In genomic region chr5:151751091-151751490, GRCh38 we compare ENCODE assay signal across 22 cellular contexts. TPM values are rescaled to one million over a fixed set of nuclear protein-coding genes. Genes with fewer than 3 reads are reported as not detected.
A peak's percentile ranks its signal among the peaks of the same experiment; 100 is the strongest.
DNase-seq lines count a peak whose midpoint lies in the region; ATAC-seq, FAIRE-seq and TF ChIP-seq lines count a peak whose summit lies in the region.
"Had no signal": no experiment of that assay in that cellular context is flagged by ENCODE, and none has a peak within 500 bp of the region (broad histone marks: within the 10 kb centered on the region; RNA-seq: fewer than 3 reads in every experiment).

No MANE protein-coding gene starts in this region.

- no peaks in the 10 kb centered on the region for H3K9me3 ChIP-seq in K562 (replicated peaks; ENCODE audit: control insufficient read depth, insufficient read depth, low read depth, low read length)
- no peaks in the 10 kb centered on the region for H3K9me3 ChIP-seq in lower lobe of right lung
- no peaks in the 10 kb centered on the region for H3K9me3 ChIP-seq in kidney (ENCODE audit: control insufficient read depth in 1 of 2, low read length in 2 of 2)
- no peaks in the 10 kb centered on the region for H3K9me3 ChIP-seq in prostate gland
- H3K9me3 ChIP-seq: gastrocnemius medialis had no signal

- no peak for TF ChIP-seq RAD21 in K562 (CRISPR knock-in tag; conservative IDR thresholded peaks at IDR 0.05 in 1 of 2, IDR thresholded peaks at IDR 0.05 in 1 of 2)

- no peak for TF ChIP-seq EP300 in K562 (IDR thresholded peaks at IDR 0.05; ENCODE audit: low read length)

- peaks cover 15% of the 10 kb centered on the region; the same call in 2 of the 3 replicates for H3K79me2 ChIP-seq in K562 (ENCODE audit: control insufficient read depth, insufficient read depth, low read length)

- H4K20me1 ChIP-seq in K562 (replicated peaks; ENCODE audit: control insufficient read depth, insufficient read depth, low read length), result no peaks in the 10 kb centered on the region

- CTCF ChIA-PET in K562 (lab: Yijun Ruan, JAX; ENCODE audit: low intra/inter-chr PET ratio), result no interaction called here

- no CpG with 5 or more reads among the region's 4 CpGs for WGBS in K562 (ENCODE audit: insufficient coverage, low coverage, missing lambda C conversion rate)
- 93% methylated on average over 4 of the region's 4 CpGs for WGBS in prostate gland

- H3K4me3 ChIP-seq in K562 (no peak overlapping the region), lower lobe of right lung (no peak overlapping the region), kidney (ENCODE audit: low read length in 2 of 2) (no peak overlapping the region), prostate gland (no peak overlapping the region)
- H3K4me3 ChIP-seq: gastrocnemius medialis had no signal

- peaks cover 32% of the 10 kb centered on the region; the same call in 1 of the 3 replicates for H3K36me3 ChIP-seq in K562 (ENCODE audit: control insufficient read depth, insufficient read depth, low read length)
- peaks cover 7% of the 10 kb centered on the region for H3K36me3 ChIP-seq in lower lobe of right lung
- H3K36me3 ChIP-seq in kidney (ENCODE audit: control insufficient read depth in 1 of 2, insufficient read depth in 2 of 2, low read length in 2 of 2), result peaks cover 2 to 6% of the 10 kb centered on the region in 2 donors
- H3K36me3 ChIP-seq in prostate gland, result no peaks in the 10 kb centered on the region

- H2AFZ ChIP-seq in K562 (ENCODE audit: low read depth, low read length), result no peak overlapping the region

- H3K9ac ChIP-seq in K562 (ENCODE audit: insufficient read depth in 1 of 2, low read depth in 2 of 2, low read length in 2 of 2) (no peak overlapping the region), kidney (ENCODE audit: low read length in 2 of 2) (no peak overlapping the region)

- no TSS peak for BruUV-seq in K562 (replicated peaks; lab: Mats Ljungman, UMichigan)

- H3K27ac ChIP-seq in K562 (ENCODE audit: extremely low read depth, low read depth, low read length) (no peak overlapping the region), lower lobe of right lung (no peak overlapping the region), kidney (ENCODE audit: low read depth in 2 of 2, low read length in 2 of 2) (no peak overlapping the region), prostate gland (no peak overlapping the region)
- H3K27ac ChIP-seq: gastrocnemius medialis, WERI-Rb-1 had no signal

- no peaks in the 10 kb centered on the region for H3K9me1 ChIP-seq in K562 (ENCODE audit: control insufficient read depth, insufficient read depth, low read length)

- peaks cover 4 to 8% of the 10 kb centered on the region in 2 experiments; a peak in 2 of 5 replicates for H3K4me1 ChIP-seq in K562 (replicated peaks in 1 of 2; ENCODE audit: control insufficient read depth in 2 of 2, insufficient read depth in 2 of 2, low read length in 2 of 2)
- peaks cover 14% of the 10 kb centered on the region for H3K4me1 ChIP-seq in lower lobe of right lung
- peaks cover 3 to 12% of the 10 kb centered on the region in 2 donors for H3K4me1 ChIP-seq in kidney (ENCODE audit: control insufficient read depth in 1 of 2, insufficient read depth in 1 of 2, low read depth in 1 of 2, low read length in 2 of 2)
- H3K4me1 ChIP-seq in prostate gland (replicated peaks), result no peaks in the 10 kb centered on the region

- TF ChIP-seq CTCF in K562 (IDR thresholded peaks at IDR 0.05 in 2 of 3, conservative IDR thresholded peaks at IDR 0.05 in 1 of 3; ENCODE audit: insufficient read depth in 2 of 3, low read depth in 1 of 3, low read length in 3 of 3), result no peak
- no peak for TF ChIP-seq CTCF in lower lobe of right lung (IDR thresholded peaks at IDR 0.05)
- no peak for TF ChIP-seq CTCF in kidney (IDR thresholded peaks at IDR 0.05; ENCODE audit: borderline replicate concordance, extremely low read depth, insufficient read depth)
- TF ChIP-seq CTCF in prostate gland (IDR thresholded peaks at IDR 0.05), result no peak

- in situ Hi-C loops in K562 (cut with MboI), result no loop called here

- no peaks in the 10 kb centered on the region for H3K27me3 ChIP-seq in K562 (ENCODE audit: control insufficient read depth in 2 of 2, insufficient read depth in 2 of 2, low read length in 2 of 2)
- no peaks in the 10 kb centered on the region for H3K27me3 ChIP-seq in lower lobe of right lung (ENCODE audit: low read depth)
- no peaks in the 10 kb centered on the region for H3K27me3 ChIP-seq in prostate gland (replicated peaks; ENCODE audit: insufficient read depth)
- H3K27me3 ChIP-seq: gastrocnemius medialis had no signal

- POLR2A ChIA-PET in K562 (lab: Yijun Ruan, JAX), result interaction anchor here (0.7 to 2.7 kb wide), 2 partner anchors 21 to 229 kb away, joined by 3 to 9 read pairs; partner anchors contain the start of gene G3BP1

- no peak overlapping the region for H3K4me2 ChIP-seq in K562 (ENCODE audit: insufficient read depth, low read length)

- ATAC-seq in K562 (no peak), lower lobe of right lung (no peak), GM21723 (IDR thresholded peaks at IDR 0.05; ENCODE audit: unreplicated experiment) (no peak)
- ATAC-seq: CD8-positive, alpha-beta T cell; gastrocnemius medialis; left cardiac atrium had no signal

- FAIRE-seq in K562 (lab: Jason Lieb, UNC) (no peak), kidney (lab: Jason Lieb, UNC) (no peak)
- FAIRE-seq: colon, endometrium had no signal

- DNase-seq in AG20443 (ENCODE audit: low spot score) (peak; percentile 68), LHCN-M2 (ENCODE audit: low read depth) (peak; percentile 83), K562 (ENCODE audit: extremely low read depth in 1 of 4, low spot score in 3 of 4) (no peak), lower lobe of right lung (peak; percentile 61), kidney (no peak), prostate gland (ENCODE audit: low spot score) (no peak), occipital lobe (lab: John Stamatoyannopoulos, UW) (no peak)
- DNase-seq: activated CD8-positive, alpha-beta memory T cell treated with anti-CD3 and anti-CD28 coated beads for 24 hours; CD8-positive, alpha-beta T cell; DMS79; gastrocnemius medialis; left cardiac atrium; midbrain; NCI-H1417 treated with DMSO at 0.1 percent for 48 hours; NCI-H526; SHP77; stimulated activated CD8-positive, alpha-beta memory T cell treated with anti-CD3 and anti-CD28 coated beads, Interleukin-4, amount 100 ng/mL, for 48 hours; T-helper 1 cell; WERI-Rb-1 had no signal

- no peak for TF ChIP-seq POLR2A in K562 (conservative IDR thresholded peaks at IDR 0.05)
- no peak for TF ChIP-seq POLR2A in prostate gland (IDR thresholded peaks at IDR 0.05)

- intact Hi-C loops in K562 (cut with micrococcal nuclease), result no loop called here
- intact Hi-C loops in lower lobe of right lung (cut with DNase I), result no loop called here
- intact Hi-C loops in kidney (cut with DNase I), result no loop called here
- intact Hi-C loops in prostate gland (cut with DNase I), result no loop called here

TF ChIP-seq in K562, 482 proteins besides CTCF, POLR2A, EP300 and RAD21 (continues in another document):
- TF ChIP-seq ZNF212 (CRISPR knock-in tag; IDR thresholded peaks at IDR 0.05) (no peak), NFE2 (IDR thresholded peaks at IDR 0.05; ENCODE audit: low read depth) (no peak), ELF1 (tag; IDR thresholded peaks at IDR 0.05) (no peak)

RNA-seq across cellular contexts. Expression of gene ATOX1, which starts 7.3 kb away (rescaled TPM):
- total RNA-seq in LHCN-M2 (2014; rRNA removed) (86.4 and 119 TPM in 2 replicates), K562 (2014; rRNA removed) (66.2 and 70.3 TPM in 2 replicates), K562 (2014; rRNA removed; fragmentation: Illumina TruSeq; extraction: Trizol) (59.8 and 68.2 TPM in 2 replicates), K562 (2015; rRNA removed; fragmentation: Illumina TruSeq; extraction: Trizol) (72.2 and 73.8 TPM in 2 replicates), K562 (2021) (86.2 and 93.0 TPM in 2 replicates), lower lobe of right lung (68.2 TPM), kidney (83.2 TPM), prostate gland (100 to 1,000 TPM in 1 of 2 donors, 10 to 100 TPM in 1; 97.8 to 163 TPM), occipital lobe (16.5 TPM)
- 415 TPM for polyA plus RNA-seq in LHCN-M2 (2012)
- 31.3 and 35.6 TPM in 2 replicates for total RNA-seq in K562 (2011; cell fraction: chromatin; rRNA removed; ENCODE audit: low replicate concordance)
- total RNA-seq in K562 (2011; cell fraction: nucleolus; rRNA removed), result 32.5 and 42.5 TPM in 2 replicates
- 43.0 and 57.0 TPM in 2 replicates for total RNA-seq in K562 (2011; cell fraction: nucleoplasm; rRNA removed)
- polyA plus RNA-seq in K562 (2011; rRNA removed) (59.2 and 75.4 TPM in 2 replicates), K562 (2014; fragmentation: Illumina TruSeq; extraction: Trizol) (118 and 156 TPM in 2 replicates), K562 (2014; fragmentation: Nextera tagmentation; extraction: Ambion mirVana) (100 to 1,000 TPM; 303 to 318 TPM), K562 (2014; rRNA removed) (111 and 153 TPM in 2 replicates), kidney (ENCODE audit: insufficient read depth, low read depth, low replicate concordance) (611 TPM)
- polyA plus RNA-seq in K562 (2011; cell fraction: cytosol; rRNA removed), result 149 and 236 TPM in 2 replicates
- polyA plus RNA-seq in K562 (2011; cell fraction: nucleus; rRNA removed), result 44.2 and 47.6 TPM in 2 replicates
- polyA plus RNA-seq in K562 (2012), result 94.6 and 155 TPM in 2 replicates
- polyA minus RNA-seq in K562 (2011; rRNA and poly(A)+ RNA removed), result 80.6 and 107 TPM in 2 replicates
- 22.8 and 37.2 TPM in 2 replicates for polyA minus RNA-seq in K562 (2011; cell fraction: cytosol; rRNA and poly(A)+ RNA removed)
- polyA minus RNA-seq in K562 (2011; cell fraction: nucleus; rRNA and poly(A)+ RNA removed), result 27.0 and 27.1 TPM in 2 replicates

RNA-seq across cellular contexts. Expression of gene G3BP1, which starts 20.7 kb away (rescaled TPM):
- total RNA-seq in LHCN-M2 (2014; rRNA removed) (203 and 204 TPM in 2 replicates), K562 (2014; rRNA removed) (105 and 130 TPM in 2 replicates), K562 (2014; rRNA removed; fragmentation: Illumina TruSeq; extraction: Trizol) (238 and 257 TPM in 2 replicates), K562 (2015; rRNA removed; fragmentation: Illumina TruSeq; extraction: Trizol) (195 and 209 TPM in 2 replicates), K562 (2021) (260 and 264 TPM in 2 replicates), lower lobe of right lung (148 TPM), kidney (165 TPM), prostate gland (100 to 1,000 TPM in 1 of 2 donors, 10 to 100 TPM in 1; 98.4 to 119 TPM), occipital lobe (86.7 TPM)
- polyA plus RNA-seq in LHCN-M2 (2012), result 133 TPM
- 109 and 174 TPM in 2 replicates for total RNA-seq in K562 (2011; cell fraction: chromatin; rRNA removed; ENCODE audit: low replicate concordance)
- total RNA-seq in K562 (2011; cell fraction: nucleolus; rRNA removed), result 80.2 and 99.9 TPM in 2 replicates
- total RNA-seq in K562 (2011; cell fraction: nucleoplasm; rRNA removed), result 122 and 186 TPM in 2 replicates
- polyA plus RNA-seq in K562 (2011; rRNA removed) (74.3 and 101 TPM in 2 replicates), K562 (2014; fragmentation: Illumina TruSeq; extraction: Trizol) (142 and 173 TPM in 2 replicates), K562 (2014; fragmentation: Nextera tagmentation; extraction: Ambion mirVana) (10 to 100 TPM; 54.7 to 55.5 TPM), K562 (2014; rRNA removed) (69.7 and 79.8 TPM in 2 replicates), kidney (ENCODE audit: insufficient read depth, low read depth, low replicate concordance) (34.2 TPM)
- polyA plus RNA-seq in K562 (2011; cell fraction: cytosol; rRNA removed), result 35.6 and 53.9 TPM in 2 replicates
- 53.2 and 53.3 TPM in 2 replicates for polyA plus RNA-seq in K562 (2011; cell fraction: nucleus; rRNA removed)
- polyA plus RNA-seq in K562 (2012), result 64.6 and 142 TPM in 2 replicates
- polyA minus RNA-seq in K562 (2011; rRNA and poly(A)+ RNA removed), result 228 and 286 TPM in 2 replicates
- polyA minus RNA-seq in K562 (2011; cell fraction: cytosol; rRNA and poly(A)+ RNA removed), result 120 and 156 TPM in 2 replicates
- polyA minus RNA-seq in K562 (2011; cell fraction: nucleus; rRNA and poly(A)+ RNA removed), result 97.3 and 124 TPM in 2 replicates

Comparison
In these comparisons a context has a peak if more than half of its experiments do, and no peak if none do; other contexts are left out.
1. DNase-seq: peak in AG20443 (single experiment), LHCN-M2 (single experiment) and lower lobe of right lung (single experiment); none in K562 (0 of 4), kidney (single experiment), prostate gland (single experiment) and occipital lobe (single experiment).